17 cellular contexts compared by ENCODE assay signal in the genomic region with DNA sequence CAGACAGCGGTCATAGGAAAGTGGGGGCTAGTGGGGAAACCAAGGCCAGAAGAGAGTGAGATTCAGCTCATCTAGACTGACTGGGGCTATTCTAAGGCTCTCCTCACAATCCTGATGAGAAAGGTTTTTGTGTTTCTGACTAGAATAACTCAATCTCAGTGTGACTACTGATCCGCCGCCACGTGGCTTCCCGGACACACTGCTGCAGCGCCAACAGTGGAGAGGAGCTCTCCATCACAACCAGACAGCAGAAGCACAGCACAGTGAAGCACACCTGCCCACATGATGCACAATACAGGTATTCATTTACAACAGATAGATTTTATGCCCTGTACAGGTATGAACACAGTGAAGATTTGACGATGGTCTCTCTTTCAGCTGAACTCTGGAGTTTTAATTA. TPM values are rescaled to one million over a fixed set of nuclear protein-coding genes. Genes with fewer than 3 reads are reported as not detected.
DNase-seq lines count a peak whose midpoint lies in the region; ATAC-seq and TF ChIP-seq lines count a peak whose summit lies in the region.
"Had no signal": no experiment of that assay in that cellular context is flagged by ENCODE, and none has a peak within 500 bp of the region (broad histone marks: within the 10 kb centered on the region; RNA-seq: fewer than 3 reads in every experiment).

No MANE protein-coding gene starts in this region.

- H3F3A ChIP-seq in Loucy (ENCODE audit: low read depth), result no peaks in the 10 kb centered on the region

- peaks cover 5% of the 10 kb centered on the region for H4K20me1 ChIP-seq in Loucy (ENCODE audit: insufficient read depth, low read length, poor library complexity, severe bottlenecking)

- peaks cover 60% of the 10 kb centered on the region for H3K36me3 Mint-ChIP-seq in progenitor cell of endocrine pancreas (ENCODE audit: insufficient read depth)
- H3K36me3 Mint-ChIP-seq: CD4-positive, alpha-beta memory T cell had no signal

- H3K9ac ChIP-seq in Loucy (ENCODE audit: low read depth, low read length, poor library complexity, severe bottlenecking), result no peak overlapping the region

- H3K27ac Mint-ChIP-seq in progenitor cell of endocrine pancreas, result peak overlapping the region; percentile 86
- H3K27ac Mint-ChIP-seq: B cell; CD4-positive, alpha-beta memory T cell had no signal

- H3K36me3 ChIP-seq in Loucy (ENCODE audit: insufficient read depth, low read length), result peaks cover 61% of the 10 kb centered on the region; the same call in 1 of the 2 replicates

- H3K27me3 Mint-ChIP-seq in progenitor cell of endocrine pancreas, result no peaks in the 10 kb centered on the region
- H3K27me3 Mint-ChIP-seq: B cell had no signal

- peak overlapping the region; percentile 7 for H3K4me2 ChIP-seq in Loucy (ENCODE audit: low read depth, low read length, poor library complexity, severe bottlenecking)

- peaks cover 27% of the 10 kb centered on the region for H3K4me1 Mint-ChIP-seq in progenitor cell of endocrine pancreas (ENCODE audit: low read depth)
- H3K4me1 Mint-ChIP-seq: B cell; CD4-positive, alpha-beta memory T cell had no signal

- H2AFZ ChIP-seq in Loucy (ENCODE audit: low read length), result no peak overlapping the region

- TF ChIP-seq CTCF in Loucy (conservative IDR thresholded peaks at IDR 0.05; ENCODE audit: low read length), result no peak
- TF ChIP-seq CTCF in progenitor cell of endocrine pancreas (IDR thresholded peaks at IDR 0.05; ENCODE audit: unreplicated experiment), result no peak

- no peaks in the 10 kb centered on the region for H3K27me3 ChIP-seq in Loucy (ENCODE audit: insufficient read depth, low read length, poor library complexity, severe bottlenecking)
- H3K27me3 ChIP-seq: SJSA1 had no signal

- H3K79me2 ChIP-seq in Loucy (ENCODE audit: insufficient read depth, low read length), result peaks cover 46% of the 10 kb centered on the region

- ATAC-seq in HG02852 (IDR thresholded peaks at IDR 0.05; ENCODE audit: unreplicated experiment), result no peak

- DNase-seq in DMS53 treated with DMSO at 0.1 percent for 48 hours (lab: John Stamatoyannopoulos, UW; ENCODE audit: unreplicated experiment) (peak; percentile 55), cerebellum (ENCODE audit: low spot score) (peak; percentile 35), progenitor cell of endocrine pancreas (ENCODE audit: low spot score, unreplicated experiment) (no peak), NCI-H2196 treated with DMSO at 0.1 percent for 48 hours (lab: John Stamatoyannopoulos, UW; ENCODE audit: unreplicated experiment) (no peak), NCI-H510A (lab: John Stamatoyannopoulos, UW) (no peak)
- DNase-seq: CD4-positive, alpha-beta memory T cell; GF-D8; H7; MM.1S; NCI-H1105 treated with DMSO at 0.1 percent for 48 hours; NCI-H187; NCI-H446 treated with DMSO at 0.1 percent for 48 hours; NCI-H82 had no signal

- H3K9me3 ChIP-seq in Loucy (ENCODE audit: insufficient read depth, low read depth, low read length), result no peaks in the 10 kb centered on the region
- H3K9me3 ChIP-seq: SJSA1 had no signal

- H3K4me3 ChIP-seq in Loucy (ENCODE audit: low read length, poor library complexity, severe bottlenecking), result no peak overlapping the region
- H3K4me3 ChIP-seq: SJSA1 had no signal

- peaks cover 15% of the 10 kb centered on the region for H3K4me1 ChIP-seq in Loucy (ENCODE audit: insufficient read depth, low read length, poor library complexity, severe bottlenecking)

- no peaks in the 10 kb centered on the region for H3K9me3 Mint-ChIP-seq in progenitor cell of endocrine pancreas (ENCODE audit: low read depth)
- H3K9me3 Mint-ChIP-seq: CD4-positive, alpha-beta memory T cell had no signal

- H3K4me3 Mint-ChIP-seq in progenitor cell of endocrine pancreas (ENCODE audit: low read depth), result no peak overlapping the region
- H3K4me3 Mint-ChIP-seq: B cell; CD4-positive, alpha-beta memory T cell had no signal

- H3K9me2 ChIP-seq in Loucy (replicated peaks; ENCODE audit: low read depth, low read length), result no peaks in the 10 kb centered on the region

RNA-seq across cellular contexts. Expression of a gene that starts 25.4 kb away (rescaled TPM):
- total RNA-seq in cerebellum, result 717 TPM
- total RNA-seq in progenitor cell of endocrine pancreas, result 414 and 460 TPM in 2 replicates

Comparison
In these comparisons a context has a peak if more than half of its experiments do, and no peak if none do; other contexts are left out.
1. DNase-seq: peak in DMS53 treated with DMSO at 0.1 percent for 48 hours (single experiment) and cerebellum (single experiment); none in progenitor cell of endocrine pancreas (single experiment), NCI-H2196 treated with DMSO at 0.1 percent for 48 hours (single experiment) and NCI-H510A (single experiment).